Comparison of ENCODE assay signal across 5 cellular contexts in genomic region chr4:1394554-1395388, GRCh38. TPM values are rescaled to one million over a fixed set of nuclear protein-coding genes. Genes with fewer than 3 reads are reported as not detected.
"Had no signal": no experiment of that assay in that cellular context is flagged by ENCODE, and none has a peak within 500 bp of the region (broad histone marks: within the 10 kb centered on the region; RNA-seq: fewer than 3 reads in every experiment).

No MANE protein-coding gene starts in this region.

RNA-seq across cellular contexts. Expression of gene NKX1-1, which starts 11.5 kb away (rescaled TPM):
- total RNA-seq: HT-29, IMR-90, M059J, Right ventricle myocardium superior, SJSA1 had no signal
- polyA plus RNA-seq: IMR-90 had no signal
